21 cellular contexts compared by ENCODE assay signal in the genomic region with DNA sequence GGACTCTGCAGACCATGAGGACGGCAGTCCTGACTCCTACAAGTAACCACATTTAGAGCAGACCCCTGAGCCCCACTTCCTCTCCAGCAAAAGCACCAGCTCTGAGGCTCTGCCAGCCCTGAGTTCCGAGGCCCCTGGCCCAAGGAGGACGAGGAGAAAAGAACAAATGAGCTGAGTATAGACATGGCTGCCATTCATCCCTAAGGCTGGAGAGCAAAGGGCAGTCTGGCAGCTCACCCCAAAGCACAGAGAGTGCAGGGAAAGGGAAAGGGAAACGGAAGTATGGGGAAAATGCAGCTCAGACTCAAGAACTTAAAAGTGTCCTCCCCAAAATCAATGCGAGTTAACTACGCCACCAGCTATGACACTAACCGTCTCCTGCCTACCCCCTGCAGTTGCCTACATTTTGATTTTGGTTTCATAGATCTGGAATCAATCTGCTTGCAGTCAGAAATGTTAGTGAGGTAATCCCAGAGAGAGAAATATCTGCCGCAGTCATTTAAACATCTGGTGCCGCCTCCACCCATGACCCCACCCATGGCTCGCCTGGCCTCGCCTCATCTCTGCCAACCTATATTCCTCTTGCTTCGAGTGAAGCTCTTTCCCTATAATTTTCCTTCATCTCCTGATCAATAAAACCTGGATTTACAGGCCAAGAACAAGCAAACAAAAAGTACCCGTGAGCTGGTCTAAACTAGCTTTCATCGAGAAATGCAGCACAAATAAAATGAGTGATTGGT. TPM values are rescaled to one million over a fixed set of nuclear protein-coding genes. Genes with fewer than 3 reads are reported as not detected.
A peak's percentile ranks its signal among the peaks of the same experiment; 100 is the strongest.
DNase-seq lines count a peak whose midpoint lies in the region; ATAC-seq and TF ChIP-seq lines count a peak whose summit lies in the region.
"Had no signal": no experiment of that assay in that cellular context is flagged by ENCODE, and none has a peak within 500 bp of the region (broad histone marks: within the 10 kb centered on the region; RNA-seq: fewer than 3 reads in every experiment).

No MANE protein-coding gene starts in this region.

- no peaks in the 10 kb centered on the region for H3K36me3 Mint-ChIP-seq in endodermal cell (ENCODE audit: low read depth)
- no peaks in the 10 kb centered on the region for H3K36me3 Mint-ChIP-seq in effector memory CD8-positive, alpha-beta T cell (ENCODE audit: insufficient read depth)

- 83 to 85% methylated on average over 14 of the region's 14 CpGs for WGBS in heart right ventricle, 2 donors
- WGBS in endodermal cell (ENCODE audit: insufficient coverage in 1 of 2, insufficient read length in 1 of 2), 2 experiments: 88 to 95% methylated on average over 6 to 14 of the region's 14 CpGs
- WGBS in transverse colon (ENCODE audit: low coverage in 1 of 2), 2 donors: 58 to 70% methylated on average over 12 to 14 of the region's 14 CpGs

- H3K4me3 Mint-ChIP-seq in endodermal cell: no peak overlapping the region
- no peak overlapping the region for H3K4me3 Mint-ChIP-seq in effector memory CD8-positive, alpha-beta T cell
- H3K4me3 Mint-ChIP-seq: B cell, H9 had no signal

- no peaks in the 10 kb centered on the region for H3K27me3 Mint-ChIP-seq in endodermal cell (ENCODE audit: insufficient read depth)
- H3K27me3 Mint-ChIP-seq in effector memory CD8-positive, alpha-beta T cell: peaks cover 28 to 66% of the 10 kb centered on the region in 2 donors

- no peak for TF ChIP-seq POLR2A in transverse colon (IDR thresholded peaks at IDR 0.05)

- intact Hi-C loops in heart right ventricle (cut with DNase I) (no loop called here), Right ventricle myocardium superior (cut with DNase I) (no loop called here), transverse colon (cut with DNase I; ENCODE audit: low total_unique reads) (no loop called here)

- TF ChIP-seq EP300 in transverse colon (IDR thresholded peaks at IDR 0.05; ENCODE audit: low read depth): no peak

- no peak overlapping the region for H3K27ac Mint-ChIP-seq in endodermal cell
- H3K27ac Mint-ChIP-seq in effector memory CD8-positive, alpha-beta T cell: no peak overlapping the region
- H3K27ac Mint-ChIP-seq: B cell, H9 had no signal

- ATAC-seq in heart right ventricle: no peak
- no peak for ATAC-seq in Right ventricle myocardium superior (ENCODE audit: poor library complexity)
- ATAC-seq in effector memory CD8-positive, alpha-beta T cell (replicated peaks): no peak

- no peaks in the 10 kb centered on the region for H3K4me1 Mint-ChIP-seq in endodermal cell
- peaks cover 0 to 1% of the 10 kb centered on the region in 2 donors for H3K4me1 Mint-ChIP-seq in effector memory CD8-positive, alpha-beta T cell (ENCODE audit: low read depth in 2 of 2)
- H3K4me1 Mint-ChIP-seq: B cell had no signal

- H3K36me3 ChIP-seq in heart right ventricle (no peaks in the 10 kb centered on the region), endodermal cell (ENCODE audit: control insufficient read depth, insufficient read depth, low read length) (no peaks in the 10 kb centered on the region), mucosa of rectum (ENCODE audit: control insufficient read depth in 2 of 2, insufficient read depth in 2 of 2, low read length in 2 of 2) (no peaks in the 10 kb centered on the region), transverse colon (no peaks in the 10 kb centered on the region)
- H3K36me3 ChIP-seq: MG63 had no signal

- H3K9me3 ChIP-seq in heart right ventricle (no peaks in the 10 kb centered on the region), endodermal cell (ENCODE audit: control insufficient read depth, low read length) (no peaks in the 10 kb centered on the region), mucosa of rectum (ENCODE audit: control insufficient read depth in 2 of 2, low read length in 2 of 2) (no peaks in the 10 kb centered on the region), transverse colon (no peaks in the 10 kb centered on the region)
- H3K9me3 ChIP-seq: MG63 had no signal

- DNase-seq in heart right ventricle (no peak), Right ventricle myocardium superior (no peak), endodermal cell (peak; percentile 27), transverse colon (peak; percentile 48), HuH-7.5 (ENCODE audit: low spot score) (no peak), nucleus accumbens (lab: John Stamatoyannopoulos, UW) (no peak)
- no peak for DNase-seq in effector memory CD8-positive, alpha-beta T cell
- DNase-seq: 8988T, DMS 273 treated with DMSO at 0.1 percent for 48 hours, DND-41, H9, MG63, NCI-H1048, NCI-H1436 treated with DMSO at 0.1 percent for 48 hours, NCI-H2029, NCI-H2171, NCI-H526, PC-9 had no signal

- H3K4me3 ChIP-seq in heart right ventricle: no peak overlapping the region
- H3K4me3 ChIP-seq in endodermal cell (ENCODE audit: low read length): no peak overlapping the region
- peak overlapping the region in 1 of 2 donors; percentile 1 for H3K4me3 ChIP-seq in mucosa of rectum (ENCODE audit: low read length in 2 of 2)
- H3K4me3 ChIP-seq in transverse colon: no peak overlapping the region
- H3K4me3 ChIP-seq: MG63, PC-9 had no signal

- no peak for TF ChIP-seq CTCF in heart right ventricle (IDR thresholded peaks at IDR 0.05)
- no peak for TF ChIP-seq CTCF in endodermal cell (conservative IDR thresholded peaks at IDR 0.05)
- TF ChIP-seq CTCF in transverse colon (IDR thresholded peaks at IDR 0.05): no peak

- H3K9ac ChIP-seq in endodermal cell (ENCODE audit: extremely low read depth, low read length, poor library complexity, severe bottlenecking): no peak overlapping the region
- no peak overlapping the region for H3K9ac ChIP-seq in mucosa of rectum (ENCODE audit: low read depth in 1 of 2, low read length in 2 of 2)

- H3K4me1 ChIP-seq in heart right ventricle (peaks cover 0 to 4% (median 0%) of the 10 kb centered on the region in 9 donors), endodermal cell (ENCODE audit: control insufficient read depth, insufficient read depth, low read length) (no peaks in the 10 kb centered on the region), mucosa of rectum (ENCODE audit: control insufficient read depth in 2 of 2, insufficient read depth in 2 of 2, low read length in 2 of 2) (peaks cover 3 to 16% of the 10 kb centered on the region in 2 donors), transverse colon (peaks cover 0 to 17% (median 6%) of the 10 kb centered on the region in 4 donors)

- H3K27ac ChIP-seq in heart right ventricle: peak overlapping the region in 7 of 10 donors; percentile 9 to 59 (median 46)
- H3K27ac ChIP-seq in endodermal cell (ENCODE audit: low read depth, low read length): no peak overlapping the region
- H3K27ac ChIP-seq in mucosa of rectum (ENCODE audit: low read depth in 2 of 2, low read length in 2 of 2): peak overlapping the region; percentile 28 to 30
- H3K27ac ChIP-seq in transverse colon: peak overlapping the region in 1 of 4 donors; percentile 55
- H3K27ac ChIP-seq: PC-9, RWPE1 had no signal

- H3K9me3 Mint-ChIP-seq in endodermal cell: no peaks in the 10 kb centered on the region
- H3K9me3 Mint-ChIP-seq in effector memory CD8-positive, alpha-beta T cell: no peaks in the 10 kb centered on the region
- H3K9me3 Mint-ChIP-seq: H9 had no signal

- H3K27me3 ChIP-seq in heart right ventricle (no peaks in the 10 kb centered on the region), endodermal cell (ENCODE audit: control insufficient read depth, insufficient read depth, low read length, poor library complexity, severe bottlenecking) (no peaks in the 10 kb centered on the region), mucosa of rectum (ENCODE audit: control insufficient read depth in 2 of 2, insufficient read depth in 2 of 2, low read length in 2 of 2) (no peaks in the 10 kb centered on the region), transverse colon (no peaks in the 10 kb centered on the region)
- H3K27me3 ChIP-seq: MG63 had no signal

- in situ Hi-C loops in transverse colon (cut with MboI; ENCODE audit: low pct_ligation_motif_present in 1 of 4, low pct_unique_long_range_greater_than_20kb in 1 of 4, low sequenced_read_pairs in 3 of 4): no loop called here

RNA-seq across cellular contexts. Expression of gene AFDN, which starts 49.6 kb away (rescaled TPM):
- total RNA-seq in heart right ventricle (10 to 100 TPM; 50.5 to 79.9 (median 59.0) TPM), Right ventricle myocardium superior (49.1 TPM), endodermal cell (100 to 1,000 TPM; 214 to 239 TPM), transverse colon (100 to 1,000 TPM; 148 to 371 (median 204) TPM)
- 10 to 100 TPM; 17.4 to 57.9 TPM for polyA plus RNA-seq in heart right ventricle
- polyA plus RNA-seq in endodermal cell (2013, experiment 1 of 2): 167 TPM
- polyA plus RNA-seq in endodermal cell (2013, experiment 2 of 2): 150 TPM

Comparison
In these comparisons a context has a peak if more than half of its experiments do, and no peak if none do; other contexts are left out.
1. DNase-seq: peak in endodermal cell (single experiment) and transverse colon (single experiment); none in heart right ventricle (0 of 2), Right ventricle myocardium superior (single experiment), effector memory CD8-positive, alpha-beta T cell (0 of 3), HuH-7.5 (single experiment) and nucleus accumbens (0 of 56).